In the genomic region with DNA sequence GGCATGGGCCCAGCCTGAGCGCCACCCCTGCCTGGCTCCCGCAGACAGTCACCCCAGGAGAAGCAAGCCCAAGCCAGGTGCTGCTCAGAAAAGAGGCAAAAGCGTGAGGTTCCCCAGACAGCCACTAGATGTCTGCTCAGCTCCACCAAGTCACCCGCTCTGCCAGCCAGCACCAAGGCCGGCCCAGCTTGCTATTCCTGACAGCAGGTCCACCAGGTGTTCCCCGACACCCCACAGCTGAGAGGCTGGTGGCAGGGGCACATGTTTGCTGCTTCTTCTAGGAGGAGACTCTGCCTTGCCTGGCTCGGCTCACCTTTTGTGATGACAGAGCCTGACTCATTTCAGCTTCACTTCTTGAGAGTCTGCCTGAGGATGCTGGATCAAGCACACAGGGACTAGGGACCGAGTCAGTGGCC, we compare ENCODE assay signal across 8 cellular contexts.
A peak's percentile ranks its signal among the peaks of the same experiment; 100 is the strongest.
DNase-seq lines count a peak whose midpoint lies in the region; ATAC-seq and TF ChIP-seq lines count a peak whose summit lies in the region.

No MANE protein-coding gene starts in this region.

- H3K4me3 ChIP-seq in adipocyte (ENCODE audit: low read length) (no peak overlapping the region), left ventricle myocardium inferior (no peak overlapping the region)

- intact Hi-C loops in left ventricle myocardium inferior (cut with micrococcal nuclease) = loop anchor here (10.0 kb wide), 1 partner anchor 434 kb away; no protein-coding TSS in a partner anchor

- H3K4me1 ChIP-seq in adipocyte (ENCODE audit: control insufficient read depth, insufficient read depth, low read length) (no peaks in the 10 kb centered on the region), left ventricle myocardium inferior (no peaks in the 10 kb centered on the region)

- H3K36me3 ChIP-seq in adipocyte (ENCODE audit: control insufficient read depth, insufficient read depth, low read length, severe bottlenecking) (no peaks in the 10 kb centered on the region), left ventricle myocardium inferior (no peaks in the 10 kb centered on the region)

- peak; percentile 73 for TF ChIP-seq CTCF in left ventricle myocardium inferior (IDR thresholded peaks at IDR 0.05; ENCODE audit: borderline replicate concordance)

- peaks cover 16% of the 10 kb centered on the region for H3K27me3 ChIP-seq in adipocyte (replicated peaks; ENCODE audit: control insufficient read depth, insufficient read depth, low read length)
- H3K27me3 ChIP-seq in left ventricle myocardium inferior (ENCODE audit: low read depth) = no peaks in the 10 kb centered on the region

- no peak overlapping the region for H3K27ac ChIP-seq in left ventricle myocardium inferior (replicated peaks)

- DNase-seq in DMS114 treated with DMSO at 0.1 percent for 48 hours (lab: John Stamatoyannopoulos, UW; ENCODE audit: unreplicated experiment) = peak; percentile 23
- peak; percentile 73 for DNase-seq in NCI-H774 (lab: John Stamatoyannopoulos, UW)
- DNase-seq in adipocyte (ENCODE audit: low read depth) = peak; percentile 58
- peak; percentile 48 for DNase-seq in left ventricle myocardium inferior
- peak; percentile 58 for DNase-seq in renal cortical epithelial cell (ENCODE audit: low read depth)
- DNase-seq in NCI-H187 treated with DMSO at 0.1 percent for 48 hours (lab: John Stamatoyannopoulos, UW) = no peak

- no peak overlapping the region for H3K9ac ChIP-seq in adipocyte (ENCODE audit: low read length)

- ATAC-seq in GM19395 (IDR thresholded peaks at IDR 0.05; ENCODE audit: unreplicated experiment) (peak; percentile 75), HG03521 (IDR thresholded peaks at IDR 0.05; ENCODE audit: unreplicated experiment) (peak; percentile 86)

- H3K9me3 ChIP-seq in adipocyte (ENCODE audit: control insufficient read depth, low read length) = no peaks in the 10 kb centered on the region
- no peaks in the 10 kb centered on the region for H3K9me3 ChIP-seq in left ventricle myocardium inferior (replicated peaks)
